In genomic region chr9:78028926-78029325, GRCh38 we compare ENCODE assay signal across 9 cellular contexts. TPM values are rescaled to one million over a fixed set of nuclear protein-coding genes. Genes with fewer than 3 reads are reported as not detected.
DNase-seq lines count a peak whose midpoint lies in the region; ATAC-seq, FAIRE-seq and TF ChIP-seq lines count a peak whose summit lies in the region.
"Had no signal": no experiment of that assay in that cellular context is flagged by ENCODE, and none has a peak within 500 bp of the region (broad histone marks: within the 10 kb centered on the region; RNA-seq: fewer than 3 reads in every experiment).

No MANE protein-coding gene starts in this region.

- peak overlapping the region in 9 of 10 donors; percentile 77 to 97 (median 90) for H3K27ac Mint-ChIP-seq in naive thymus-derived CD8-positive, alpha-beta T cell

- H3K9me3 ChIP-seq in A549: no peaks in the 10 kb centered on the region
- no peaks in the 10 kb centered on the region for H3K9me3 ChIP-seq in SJCRH30 (replicated peaks)

- H3K4me1 ChIP-seq in A549 (peaks cover 55% of the 10 kb centered on the region), SJCRH30 (no peaks in the 10 kb centered on the region)

- H3K9me3 Mint-ChIP-seq in naive thymus-derived CD8-positive, alpha-beta T cell: no peaks in the 10 kb centered on the region

- no peak for TF ChIP-seq EP300 in A549 (IDR thresholded peaks at IDR 0.05)

- TF ChIP-seq RAD21 in A549 (conservative IDR thresholded peaks at IDR 0.05 in 1 of 2, IDR thresholded peaks at IDR 0.05 in 1 of 2): no peak

- H3K4me3 ChIP-seq in A549 (no peak overlapping the region), HL-60 (replicated peaks; ENCODE audit: insufficient read depth, low read length) (peak overlapping the region; percentile 90), SJCRH30 (no peak overlapping the region)
- H3K4me3 ChIP-seq: lung had no signal

- POLR2A ChIA-PET in A549 (lab: Yijun Ruan, JAX): no interaction called here
- POLR2A ChIA-PET in naive thymus-derived CD8-positive, alpha-beta T cell (lab: Charles Lee): interaction anchor here (0.7 to 1.5 kb wide), 5 partner anchors 14 to 265 kb away, joined by 3 to 7 read pairs (median 3); no protein-coding TSS in a partner anchor

- peaks cover 0 to 7% (median 0%) of the 10 kb centered on the region in 3 donors for H3K36me3 Mint-ChIP-seq in naive thymus-derived CD8-positive, alpha-beta T cell

- WGBS in A549 (ENCODE audit: missing lambda C conversion rate): 90% methylated on average over 1 of the region's 1 CpG

- peak overlapping the region; percentile 83 to 98 (median 94) for H3K4me3 Mint-ChIP-seq in naive thymus-derived CD8-positive, alpha-beta T cell

- peaks cover 0 to 6% (median 0%) of the 10 kb centered on the region in 5 donors for H3K27me3 Mint-ChIP-seq in naive thymus-derived CD8-positive, alpha-beta T cell

- peaks cover 29 to 73% (median 57%) of the 10 kb centered on the region in 4 donors for H3K4me1 Mint-ChIP-seq in naive thymus-derived CD8-positive, alpha-beta T cell

- no peaks in the 10 kb centered on the region for H3K36me3 ChIP-seq in SJCRH30

- peak overlapping the region; percentile 91 for H3K4me2 ChIP-seq in A549

- H3K27ac ChIP-seq in A549 (no peak overlapping the region), HL-60 (replicated peaks) (peak overlapping the region; percentile 85), cingulate gyrus (ENCODE audit: low read depth, low read length) (peak overlapping the region; percentile 94), SJCRH30 (no peak overlapping the region)

- H3K27me3 ChIP-seq in HL-60 (ENCODE audit: insufficient read depth, poor library complexity, severe bottlenecking) (no peaks in the 10 kb centered on the region), SJCRH30 (no peaks in the 10 kb centered on the region)

- CTCF ChIA-PET in A549 (lab: Yijun Ruan, JAX): interaction anchor here (0.7 kb wide), 1 partner anchor 55 kb away, joined by 3 read pairs; no protein-coding TSS in a partner anchor

- no peak for FAIRE-seq in A549 (lab: Jason Lieb, UNC)

- no peak for ATAC-seq in A549
- no peak for ATAC-seq in naive thymus-derived CD8-positive, alpha-beta T cell
- no peak for ATAC-seq in GM21619 (IDR thresholded peaks at IDR 0.05; ENCODE audit: unreplicated experiment)

- TF ChIP-seq CTCF in A549 (IDR thresholded peaks at IDR 0.05) (no peak), HL-60 (IDR thresholded peaks at IDR 0.05; ENCODE audit: insufficient read depth, low read length) (no peak)

- TF ChIP-seq POLR2A in A549 (IDR thresholded peaks at IDR 0.05; ENCODE audit: low read length): no peak

- no peak for DNase-seq in A549 (ENCODE audit: low read depth in 1 of 2, low spot score in 1 of 2)
- no peak for DNase-seq in HL-60 (ENCODE audit: low read depth in 1 of 2, low spot score in 1 of 2)
- DNase-seq in naive thymus-derived CD8-positive, alpha-beta T cell: no peak
- no peak for DNase-seq in NCI-H774 (lab: John Stamatoyannopoulos, UW)
- no peak for DNase-seq in SJCRH30
- no peak for DNase-seq in activated CD4-positive, CD25-positive, alpha-beta regulatory T cell treated with anti-CD3 and anti-CD28 coated beads, Interleukin-2, amount 50 U/mL, for 72 hours

TF ChIP-seq in A549, 52 proteins besides CTCF, POLR2A, EP300 and RAD21:
- TF ChIP-seq JUN (IDR thresholded peaks at IDR 0.05): no peak
- TF ChIP-seq CHD2 (IDR thresholded peaks at IDR 0.05; ENCODE audit: low read length, partially characterized antibody): no peak
TF ChIP-seq in A549: peak in this region for 0.

RNA-seq across cellular contexts. Expression of gene GNAQ, which starts 2.7 kb away (rescaled TPM):
- polyA plus RNA-seq in A549 (2011; rRNA removed): 53.7 and 60.0 TPM in 2 replicates
- 6.8 and 8.2 TPM in 2 replicates for polyA plus RNA-seq in A549 (2012; cell fraction: cytosol; rRNA removed)
- 3.3 and 5.8 TPM in 2 replicates for polyA plus RNA-seq in A549 (2012; cell fraction: nucleus; rRNA removed)
- 17.1 to 18.2 TPM (median 17.9 TPM) in 3 replicates for polyA plus RNA-seq in A549 (2017; fragmentation: RNase III; extraction: RNeasy Plus Mini Kit Qiagen cat#74134 plus additional on column Dnase treatment)
- 45.7 and 46.6 TPM in 2 replicates for polyA minus RNA-seq in A549 (2011; rRNA and poly(A)+ RNA removed)
- total RNA-seq in naive thymus-derived CD8-positive, alpha-beta T cell: 10 to 100 TPM; 33.3 to 40.0 TPM
- polyA plus RNA-seq in naive thymus-derived CD8-positive, alpha-beta T cell: 10 to 100 TPM in 1 of 3 donors, 1 to 10 TPM in 2; 6.9 to 15.6 (median 9.9) TPM
- 25.6 and 28.8 TPM in 2 replicates for total RNA-seq in SJCRH30 (2014; rRNA removed; shearing (Covaris generic))

Comparison
In these comparisons a context has a peak if more than half of its experiments do, and no peak if none do; other contexts are left out.
1. H3K27ac ChIP-seq: peak in HL-60 (single experiment) and cingulate gyrus (single experiment); none in A549 (0 of 2) and SJCRH30 (single experiment).